1 cellular context compared by ENCODE assay signal in the genomic region with DNA sequence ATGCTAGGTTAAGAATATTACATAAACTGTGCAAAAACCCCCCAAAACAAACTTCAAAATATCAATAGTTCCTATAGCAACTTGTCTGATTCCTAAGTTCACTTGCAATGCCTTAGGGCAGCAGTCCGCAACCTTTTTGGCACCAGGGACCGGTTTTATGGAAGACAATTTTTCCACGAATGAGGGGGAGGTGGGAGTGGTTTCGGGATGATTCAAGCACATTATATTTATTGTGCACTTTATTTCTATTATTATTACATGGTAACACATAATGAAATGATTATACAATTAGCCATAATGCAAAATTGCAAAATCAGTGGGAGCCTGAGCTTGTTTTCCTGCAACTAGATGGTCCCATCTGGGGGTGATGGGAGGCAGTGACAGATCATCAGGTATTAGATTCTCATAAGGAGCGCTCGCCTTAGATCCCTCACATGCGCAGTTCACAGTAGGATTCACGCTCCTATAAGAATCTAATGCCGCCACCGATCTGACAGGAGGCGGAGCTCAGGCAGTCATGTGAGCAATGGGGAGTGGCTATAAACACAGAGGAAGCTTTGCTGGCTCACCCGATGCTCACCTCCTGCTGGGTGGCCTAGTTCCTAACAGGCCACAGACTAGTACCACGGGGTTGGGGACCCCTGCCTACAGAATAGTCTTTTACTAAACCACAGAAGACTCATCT.
TF ChIP-seq lines count a peak whose summit lies in the region.

No MANE protein-coding gene starts in this region.

TF ChIP-seq in IMR-90, 13 proteins besides CTCF, POLR2A, EP300 and RAD21 (continued from another document):
- TF ChIP-seq USF2 (IDR thresholded peaks at IDR 0.05; ENCODE audit: low read depth, low read length) (0 out of 2 replicates have a peak, but pooled peaks have one; percentile 31), RFX5 (IDR thresholded peaks at IDR 0.05; ENCODE audit: low read depth, low read length) (no peak), CHD1 (IDR thresholded peaks at IDR 0.05; ENCODE audit: low read depth, low read length) (no peak), SMC3 (IDR thresholded peaks at IDR 0.05; ENCODE audit: low read depth, low read length) (no peak)
